ENCODE assay signal across 30 cellular contexts in genomic region chr16:87584271-87584670, GRCh38. TPM values are rescaled to one million over a fixed set of nuclear protein-coding genes. Genes with fewer than 3 reads are reported as not detected.
DNase-seq lines count a peak whose midpoint lies in the region; ATAC-seq and TF ChIP-seq lines count a peak whose summit lies in the region.
"Had no signal": no experiment of that assay in that cellular context is flagged by ENCODE, and none has a peak within 500 bp of the region (broad histone marks: within the 10 kb centered on the region; RNA-seq: fewer than 3 reads in every experiment).

No MANE protein-coding gene starts in this region.

- ATAC-seq in GM21576 (IDR thresholded peaks at IDR 0.05; ENCODE audit: unreplicated experiment) (no peak), GM21423 (IDR thresholded peaks at IDR 0.05; ENCODE audit: unreplicated experiment) (no peak)
- ATAC-seq: A549, gastroesophageal sphincter had no signal

- peaks cover 54% of the 10 kb centered on the region for H3K4me1 Mint-ChIP-seq in osteocyte (ENCODE audit: unreplicated experiment)
- H3K4me1 Mint-ChIP-seq: activated CD4-positive, alpha-beta T cell treated with anti-CD3 and anti-CD28 coated beads, Interleukin-2, amount 10 ng/mL, durations not matched to agents 24 days and 14 days; memory B cell; naive B cell had no signal

- no peaks in the 10 kb centered on the region for H4K20me1 ChIP-seq in fibroblast of lung (ENCODE audit: control insufficient read depth, extremely low read depth, insufficient read depth, low read length)
- no peaks in the 10 kb centered on the region for H4K20me1 ChIP-seq in osteoblast (ENCODE audit: insufficient read depth, low read length)

- peaks cover 55% of the 10 kb centered on the region for H3K4me1 ChIP-seq in SJSA1 (replicated peaks)
- peaks cover 25% of the 10 kb centered on the region for H3K4me1 ChIP-seq in fibroblast of lung (ENCODE audit: control insufficient read depth, extremely low read depth, insufficient read depth, low read length)
- peaks cover 38% of the 10 kb centered on the region for H3K4me1 ChIP-seq in osteoblast (ENCODE audit: insufficient read depth, low read length)

- H3K9me3 Mint-ChIP-seq in osteocyte (ENCODE audit: unreplicated experiment) = no peaks in the 10 kb centered on the region
- H3K9me3 Mint-ChIP-seq: activated CD4-positive, alpha-beta T cell treated with anti-CD3 and anti-CD28 coated beads, Interleukin-2, amount 10 ng/mL, durations not matched to agents 24 days and 14 days; activated T-helper 1 cell treated with anti-CD3 and anti-CD28 coated beads, Interleukin-12 subunit alpha, Interleukin-12 subunit beta, Interleukin-2, Interleukin-4 antibody, amounts not matched to agents 30 ng/mL and 10 ng/mL and 1 ng/mL, durations not matched to agents 14 hours and 24 hours and 36 hours; GM23338; memory B cell; naive B cell; stimulated activated naive CD8-positive, alpha-beta T cell treated with anti-CD3 and anti-CD28 coated beads, Interleukin-15, Interleukin-2, amounts not matched to agents 100 ng/mL and 50 ng/mL, for 24 hours had no signal

- H3K36me3 ChIP-seq in SJSA1 (no peaks in the 10 kb centered on the region), fibroblast of lung (ENCODE audit: control insufficient read depth, insufficient read depth, low read length) (no peaks in the 10 kb centered on the region), osteoblast (ENCODE audit: insufficient read depth, low read length) (no peaks in the 10 kb centered on the region)
- H3K36me3 ChIP-seq: gastroesophageal sphincter, tibial nerve had no signal

- H3K9ac ChIP-seq in fibroblast of lung (ENCODE audit: insufficient read depth, low read length) = no peak overlapping the region

- peaks cover 2% of the 10 kb centered on the region for H3K27me3 Mint-ChIP-seq in osteocyte (ENCODE audit: unreplicated experiment)

- H3K79me2 ChIP-seq in fibroblast of lung (ENCODE audit: control insufficient read depth, insufficient read depth, low read length) = no peaks in the 10 kb centered on the region
- no peaks in the 10 kb centered on the region for H3K79me2 ChIP-seq in osteoblast (ENCODE audit: insufficient read depth, low read length)

- TF ChIP-seq CTCF in fibroblast of lung (conservative IDR thresholded peaks at IDR 0.05 in 1 of 2, IDR thresholded peaks at IDR 0.05 in 1 of 2; ENCODE audit: low read depth in 1 of 2, low read length in 2 of 2) (no peak), osteoblast (IDR thresholded peaks at IDR 0.05; ENCODE audit: extremely low read depth, low read depth, low read length) (no peak), osteocyte (IDR thresholded peaks at IDR 0.05) (no peak)

- H2AFZ ChIP-seq in fibroblast of lung (ENCODE audit: low read length) = no peak overlapping the region
- no peak overlapping the region for H2AFZ ChIP-seq in osteoblast (ENCODE audit: low read length)

- no peak overlapping the region for H3K4me3 Mint-ChIP-seq in osteocyte (ENCODE audit: unreplicated experiment)
- H3K4me3 Mint-ChIP-seq: activated CD4-positive, alpha-beta T cell treated with anti-CD3 and anti-CD28 coated beads, Interleukin-2, amount 10 ng/mL, durations not matched to agents 24 days and 14 days; activated naive CD8-positive, alpha-beta T cell; activated T-helper 1 cell treated with anti-CD3 and anti-CD28 coated beads, Interleukin-12 subunit alpha, Interleukin-12 subunit beta, Interleukin-2, Interleukin-4 antibody, amounts not matched to agents 30 ng/mL and 10 ng/mL and 1 ng/mL, durations not matched to agents 14 hours and 24 hours and 36 hours; GM23338; memory B cell; naive B cell; stimulated activated naive CD8-positive, alpha-beta T cell treated with anti-CD3 and anti-CD28 coated beads, Interleukin-15, Interleukin-2, amounts not matched to agents 100 ng/mL and 50 ng/mL, for 24 hours had no signal

- peak; percentile 42 for DNase-seq in EH (ENCODE audit: low read depth)
- DNase-seq in SJSA1 (ENCODE audit: low read depth in 1 of 2, low spot score in 2 of 2) = peak in 1 of 2 experiments; percentile 48
- DNase-seq in fibroblast of lung (ENCODE audit: low read depth in 2 of 2) = peak; percentile 51 to 55
- peak; percentile 91 for DNase-seq in osteoblast (ENCODE audit: insufficient read length, low spot score, missing footprints)
- DNase-seq in osteocyte (ENCODE audit: extremely low spot score, unreplicated experiment) = no peak
- DNase-seq in GDM1 (lab: John Stamatoyannopoulos, UW) = no peak
- DNase-seq: activated CD4-positive, alpha-beta T cell treated with anti-CD3 and anti-CD28 coated beads, Interleukin-2, amount 10 ng/mL, durations not matched to agents 24 days and 14 days; Caco-2; cortex of kidney; DND-41; naive B cell; NCI-H1417 treated with DMSO at 0.1 percent for 48 hours; NCI-H510A; occipital lobe; stimulated activated CD4-positive, alpha-beta T cell treated with anti-CD3 and anti-CD28 coated beads, Interleukin-12 subunit alpha, Interleukin-12 subunit beta, amount 100 ng/mL, for 4 hours; stimulated activated CD4-positive, alpha-beta T cell treated with anti-CD3 and anti-CD28 coated beads, Interleukin-4, amount 100 ng/mL, for 4 hours; T-helper 2 cell had no signal

- no peaks in the 10 kb centered on the region for H3K27me3 ChIP-seq in SJSA1 (replicated peaks)
- no peaks in the 10 kb centered on the region for H3K27me3 ChIP-seq in fibroblast of lung (ENCODE audit: control insufficient read depth, insufficient read depth, low read length)
- H3K27me3 ChIP-seq in osteoblast (ENCODE audit: insufficient read depth, low read length) = peaks cover 6% of the 10 kb centered on the region

- H3K9me3 ChIP-seq in SJSA1 (replicated peaks) (0 out of 2 replicates have a peak, but pooled peaks cover 5% of the 10 kb centered on the region), fibroblast of lung (ENCODE audit: control insufficient read depth, insufficient read depth, low read depth, low read length) (no peaks in the 10 kb centered on the region), osteoblast (ENCODE audit: low read depth, low read length) (no peaks in the 10 kb centered on the region)
- H3K9me3 ChIP-seq: A549, Caco-2, gastroesophageal sphincter, tibial nerve had no signal

- no peaks in the 10 kb centered on the region for H3K36me3 Mint-ChIP-seq in osteocyte (ENCODE audit: unreplicated experiment)
- H3K36me3 Mint-ChIP-seq: activated naive CD8-positive, alpha-beta T cell; memory B cell; naive B cell had no signal

- H3K4me2 ChIP-seq in fibroblast of lung (ENCODE audit: extremely low read depth, insufficient read depth, low read length) (no peak overlapping the region), osteoblast (ENCODE audit: insufficient read depth, low read length) (peak overlapping the region; percentile 59)
- H3K4me2 ChIP-seq: A549 had no signal

- H3K4me3 ChIP-seq in SJSA1 (no peak overlapping the region), fibroblast of lung (replicated peaks in 1 of 4; ENCODE audit: control extremely low read depth in 1 of 4, insufficient read depth in 1 of 4, low read depth in 3 of 4, low read length in 4 of 4) (no peak overlapping the region), osteoblast (ENCODE audit: insufficient read depth, low read length) (no peak overlapping the region)
- H3K4me3 ChIP-seq: A549, gastroesophageal sphincter, GM23338, tibial nerve had no signal

- no peak overlapping the region for H3K27ac Mint-ChIP-seq in osteocyte (ENCODE audit: unreplicated experiment)
- H3K27ac Mint-ChIP-seq: activated CD4-positive, alpha-beta T cell treated with anti-CD3 and anti-CD28 coated beads, Interleukin-2, amount 10 ng/mL, durations not matched to agents 24 days and 14 days; activated naive CD8-positive, alpha-beta T cell; activated T-helper 1 cell treated with anti-CD3 and anti-CD28 coated beads, Interleukin-12 subunit alpha, Interleukin-12 subunit beta, Interleukin-2, Interleukin-4 antibody, amounts not matched to agents 30 ng/mL and 10 ng/mL and 1 ng/mL, durations not matched to agents 14 hours and 24 hours and 36 hours; GM23338; memory B cell; naive B cell; stimulated activated naive CD8-positive, alpha-beta T cell treated with anti-CD3 and anti-CD28 coated beads, Interleukin-15, Interleukin-2, amounts not matched to agents 100 ng/mL and 50 ng/mL, for 24 hours had no signal

- H3K27ac ChIP-seq in SJSA1 (peak overlapping the region; percentile 98), fibroblast of lung (ENCODE audit: insufficient read depth, low read length) (no peak overlapping the region), osteoblast (ENCODE audit: low read depth, low read length) (peak overlapping the region; percentile 97)
- H3K27ac ChIP-seq: HL-60, VCaP had no signal

RNA-seq across cellular contexts. Expression of gene JPH3, which starts 18.0 kb away (rescaled TPM):
- total RNA-seq in SJSA1 (2014; rRNA removed; shearing (Covaris generic)) = 0.11 TPM in 1 of 2 replicates, not detected in the other
- not detected in 2 replicates for total RNA-seq in fibroblast of lung
- 0.01 TPM in 1 of 2 replicates, not detected in the other for polyA plus RNA-seq in fibroblast of lung
- polyA plus RNA-seq in fibroblast of lung (2012) = not detected in 2 replicates
- 0.12 TPM in 1 of 2 replicates, not detected in the other for polyA minus RNA-seq in fibroblast of lung (ENCODE audit: low replicate concordance)
- under 0.01 TPM in 1 of 2 replicates, not detected in the other for total RNA-seq in osteoblast
- total RNA-seq in osteocyte = 2.6 and 3.1 TPM in 2 replicates
- total RNA-seq: activated CD4-positive, alpha-beta T cell treated with anti-CD3 and anti-CD28 coated beads, Interleukin-2, amount 10 ng/mL, durations not matched to agents 24 days and 14 days; activated T-helper 1 cell treated with anti-CD3 and anti-CD28 coated beads, Interleukin-12 subunit alpha, Interleukin-12 subunit beta, Interleukin-2, Interleukin-4 antibody, amounts not matched to agents 30 ng/mL and 10 ng/mL and 1 ng/mL, durations not matched to agents 14 hours and 24 hours and 36 hours had no signal
- polyA plus RNA-seq: BJ had no signal

Comparison
In these comparisons a context has a peak if more than half of its experiments do, and no peak if none do; other contexts are left out.
1. DNase-seq: peak in EH (single experiment), fibroblast of lung (2 of 2) and osteoblast (single experiment); none in osteocyte (single experiment) and GDM1 (single experiment).